ENCODE assay signal across 8 cellular contexts in genomic region chr10:35822316-35822715, GRCh38.
DNase-seq lines count a peak whose midpoint lies in the region; ATAC-seq, FAIRE-seq and TF ChIP-seq lines count a peak whose summit lies in the region.

No MANE protein-coding gene starts in this region.

- no peaks in the 10 kb centered on the region for H3K27me3 ChIP-seq in small intestine (ENCODE audit: control insufficient read depth in 2 of 2, insufficient read depth in 2 of 2, low read length in 2 of 2)

- H3K4me1 ChIP-seq in small intestine (ENCODE audit: control insufficient read depth in 2 of 2, insufficient read depth in 1 of 2, low read depth in 1 of 2, low read length in 1 of 2), result no peaks in the 10 kb centered on the region

- no peak for FAIRE-seq in small intestine (lab: Jason Lieb, UNC)

- POLR2A ChIA-PET in WTC11 (lab: Charles Lee), result no interaction called here

- WGBS in small intestine, 3 donors, result 46 to 54% (median 49%) methylated on average over 9 of the region's 9 CpGs

- no peak overlapping the region for H3K4me3 Mint-ChIP-seq in WTC11

- peaks cover 4% of the 10 kb centered on the region for H3K27me3 Mint-ChIP-seq in WTC11 (ENCODE audit: low read depth)

- peak; percentile 99 for ATAC-seq in WTC11

- H3K27ac Mint-ChIP-seq in WTC11, result no peak overlapping the region

- TF ChIP-seq CTCF in WTC11 (IDR thresholded peaks at IDR 0.05), result no peak

- H3K27ac ChIP-seq in small intestine (ENCODE audit: low read depth in 1 of 2, low read length in 1 of 2), result no peak overlapping the region

- no peak overlapping the region for H3K4me3 ChIP-seq in small intestine (ENCODE audit: low read depth in 1 of 2, low read length in 2 of 2)

- H3K36me3 ChIP-seq in small intestine (ENCODE audit: control insufficient read depth in 2 of 2, insufficient read depth in 2 of 2, low read length in 2 of 2), result no peaks in the 10 kb centered on the region

- H3K9me3 Mint-ChIP-seq in WTC11, result no peaks in the 10 kb centered on the region

- H3K9me3 ChIP-seq in small intestine (ENCODE audit: control insufficient read depth, low read depth), result no peaks in the 10 kb centered on the region

- CTCF ChIA-PET in WTC11 (lab: Charles Lee), result interaction anchor here (0.6 to 1.6 kb wide), 19 partner anchors 8 to 957 kb away, joined by 3 to 12 read pairs (median 4); no protein-coding TSS in a partner anchor

- DNase-seq in H4 (ENCODE audit: low spot score) (peak; percentile 32), WTC11 (ENCODE audit: low spot score) (peak; percentile 73), hepatic stellate cell (ENCODE audit: low spot score) (peak; percentile 34), smooth muscle cell of the brain vasculature (ENCODE audit: low read depth, low spot score) (peak; percentile 29), small intestine (no peak), NCI-H2227 (lab: John Stamatoyannopoulos, UW; ENCODE audit: unreplicated experiment) (no peak), T-helper 2 cell (no peak)
- DNase-seq in activated CD4-positive, alpha-beta T cell treated with anti-CD3 and anti-CD28 coated beads for 48 hours, result no peak

- peaks cover 16% of the 10 kb centered on the region for H3K4me1 Mint-ChIP-seq in WTC11

- no peaks in the 10 kb centered on the region for H3K36me3 Mint-ChIP-seq in WTC11

TF ChIP-seq in WTC11, 78 proteins besides CTCF, POLR2A, EP300 and RAD21:
- 0 out of 2 replicates have a peak, but pooled peaks have one; percentile 28 for TF ChIP-seq FOXP4 (CRISPR knock-in tag; IDR thresholded peaks at IDR 0.05)
- TF ChIP-seq USF2 (CRISPR knock-in tag; IDR thresholded peaks at IDR 0.05), result peak; percentile 26; the same call in 1 of the 2 replicates
- no peak for TF ChIP-seq GTF2I (CRISPR knock-in tag; conservative IDR thresholded peaks at IDR 0.05)
- no peak for TF ChIP-seq ZNF138 (CRISPR knock-in tag; conservative IDR thresholded peaks at IDR 0.05)
- no peak for TF ChIP-seq ZBTB21 (CRISPR knock-in tag; IDR thresholded peaks at IDR 0.05; ENCODE audit: borderline replicate concordance)
- no peak for TF ChIP-seq MAX (CRISPR knock-in tag; IDR thresholded peaks at IDR 0.05)

Comparison
In these comparisons a context has a peak if more than half of its experiments do, and no peak if none do; other contexts are left out.
1. DNase-seq: peak in H4 (single experiment), WTC11 (single experiment), hepatic stellate cell (single experiment) and smooth muscle cell of the brain vasculature (single experiment); none in small intestine (single experiment), NCI-H2227 (single experiment), T-helper 2 cell (0 of 5) and activated CD4-positive, alpha-beta T cell treated with anti-CD3 and anti-CD28 coated beads for 48 hours (single experiment).